ENCODE assay signal across 17 cellular contexts in genomic region chr10:130028465-130028819, GRCh38.
"Had no signal": no experiment of that assay in that cellular context is flagged by ENCODE, and none has a peak within 500 bp of the region (broad histone marks: within the 10 kb centered on the region; RNA-seq: fewer than 3 reads in every experiment).

No MANE protein-coding gene starts in this region.

- H3K27me3 ChIP-seq: gastrocnemius medialis, heart left ventricle, suprapubic skin, upper lobe of left lung had no signal

- H3K9ac ChIP-seq: parathyroid adenoma had no signal

- H3K9me3 Mint-ChIP-seq: activated naive CD4-positive, alpha-beta T cell treated with anti-CD3 and anti-CD28 coated beads, Interleukin-2, amount 10 ng/mL, durations not matched to agents 7 days and 5 days; immature natural killer cell; neural crest cell; T-cell had no signal

- H3K4me3 Mint-ChIP-seq: activated naive CD4-positive, alpha-beta T cell treated with anti-CD3 and anti-CD28 coated beads, Interleukin-2, amount 10 ng/mL, durations not matched to agents 7 days and 5 days; immature natural killer cell; neural crest cell; T-cell had no signal

- DNase-seq: activated CD4-positive, alpha-beta T cell treated with anti-CD3 and anti-CD28 coated beads for 1 hour; activated CD4-positive, alpha-beta T cell treated with anti-CD3 and anti-CD28 coated beads, Interleukin-2, amount 50 U/mL, for 4 hours; activated naive CD4-positive, alpha-beta T cell treated with anti-CD3 and anti-CD28 coated beads, Interleukin-2, amount 10 ng/mL, durations not matched to agents 7 days and 5 days; activated T-cell treated with anti-CD3 and anti-CD28 coated beads for 4 hours; gastrocnemius medialis; immature natural killer cell; mesendoderm; stimulated activated CD4-positive, alpha-beta T cell treated with anti-CD3 and anti-CD28 coated beads, Interleukin-4, amount 100 ng/mL, for 24 hours; stimulated activated naive CD4-positive, alpha-beta T cell treated with Interleukin-2 at 50 U/mL for 16 hours; T1000; upper lobe of left lung had no signal

- H3K4me1 ChIP-seq: gastrocnemius medialis, heart left ventricle, parathyroid adenoma, suprapubic skin, upper lobe of left lung had no signal

- H3K27ac ChIP-seq: epithelial cell of prostate, gastrocnemius medialis, heart left ventricle, parathyroid adenoma, suprapubic skin, upper lobe of left lung had no signal

- H3K27ac Mint-ChIP-seq: activated naive CD4-positive, alpha-beta T cell treated with anti-CD3 and anti-CD28 coated beads, Interleukin-2, amount 10 ng/mL, durations not matched to agents 7 days and 5 days; immature natural killer cell; T-cell had no signal

- H3K36me3 Mint-ChIP-seq: activated naive CD4-positive, alpha-beta T cell treated with anti-CD3 and anti-CD28 coated beads, Interleukin-2, amount 10 ng/mL, durations not matched to agents 7 days and 5 days; immature natural killer cell; T-cell had no signal

- H3K9me3 ChIP-seq: gastrocnemius medialis, suprapubic skin, upper lobe of left lung had no signal

- H3K4me3 ChIP-seq: gastrocnemius medialis, heart left ventricle, suprapubic skin, upper lobe of left lung had no signal

- H3K4me1 Mint-ChIP-seq: activated naive CD4-positive, alpha-beta T cell treated with anti-CD3 and anti-CD28 coated beads, Interleukin-2, amount 10 ng/mL, durations not matched to agents 7 days and 5 days; immature natural killer cell; neural crest cell; T-cell had no signal

- H3K36me3 ChIP-seq: gastrocnemius medialis, heart left ventricle, suprapubic skin, upper lobe of left lung had no signal

- ATAC-seq: gastrocnemius medialis, T-cell had no signal
